ENCODE assay signal across 35 cellular contexts in genomic region chr7:145065451-145065850, GRCh38.
"Had no signal": no experiment of that assay in that cellular context is flagged by ENCODE, and none has a peak within 500 bp of the region (broad histone marks: within the 10 kb centered on the region; RNA-seq: fewer than 3 reads in every experiment).

No MANE protein-coding gene starts in this region.

- H3K27me3 ChIP-seq: MG63 had no signal

- H3K4me2 ChIP-seq: KMS-11 had no signal

- H3K4me3 ChIP-seq: MG63 had no signal

- H3K9ac ChIP-seq: KMS-11 had no signal

- H3K9me3 ChIP-seq: MG63 had no signal

- H3K36me3 ChIP-seq: MG63 had no signal

- DNase-seq: Karpas-422, Kasumi-1, MG63, MM.1S, MV-4-11, NCI-H1048, NCI-H1092, NCI-H1092 treated with DMSO at 0.1 percent for 48 hours, NCI-H1105, NCI-H1105 treated with DMSO at 0.1 percent for 48 hours, NCI-H1417, NCI-H1417 treated with DMSO at 0.1 percent for 48 hours, NCI-H1436, NCI-H1436 treated with DMSO at 0.1 percent for 48 hours, NCI-H146, NCI-H1694, NCI-H1694 treated with DMSO at 0.1 percent for 48 hours, NCI-H187, NCI-H187 treated with DMSO at 0.1 percent for 48 hours, NCI-H1930, NCI-H2029, NCI-H2029 treated with DMSO at 0.1 percent for 48 hours, NCI-H2081, NCI-H2081 treated with DMSO at 0.1 percent for 48 hours, NCI-H2107, NCI-H2171, NCI-H2171 treated with DMSO at 0.1 percent for 48 hours, NCI-H2227 treated with DMSO at 0.1 percent for 48 hours, NCI-H226, NCI-H345, NCI-H446, NCI-H446 treated with DMSO at 0.1 percent for 48 hours, NCI-H510A, NCI-H510A treated with DMSO at 0.1 percent for 48 hours had no signal

- H3K27ac ChIP-seq: KMS-11 had no signal
